8 cellular contexts compared by ENCODE assay signal in genomic region chrX:131831185-131831520, GRCh38.
A peak's percentile ranks its signal among the peaks of the same experiment; 100 is the strongest.
DNase-seq lines count a peak whose midpoint lies in the region; ATAC-seq and TF ChIP-seq lines count a peak whose summit lies in the region.

No MANE protein-coding gene starts in this region.

- no peak for TF ChIP-seq POLR2A in gastroesophageal sphincter (IDR thresholded peaks at IDR 0.05)

- peak overlapping the region in 2 of 4 donors; percentile 28 to 65 for H3K27ac ChIP-seq in gastroesophageal sphincter
- peak overlapping the region; percentile 54 for H3K27ac ChIP-seq in skeletal muscle tissue (ENCODE audit: low read depth, low read length)

- peak overlapping the region in 2 of 3 donors; percentile 18 to 35 for H3K9ac ChIP-seq in skeletal muscle tissue (ENCODE audit: low read depth in 1 of 3, low read length in 3 of 3)

- no peak overlapping the region for H3K4me3 ChIP-seq in gastroesophageal sphincter
- H3K4me3 ChIP-seq in skeletal muscle tissue (ENCODE audit: low read length in 3 of 3) = peak overlapping the region in 2 of 3 donors; percentile 43 to 45

- no peak for TF ChIP-seq CTCF in gastroesophageal sphincter (IDR thresholded peaks at IDR 0.05)

- DNase-seq in NCI-H82 (lab: John Stamatoyannopoulos, UW) = peak; percentile 29
- DNase-seq in NCI-H82 treated with DMSO at 0.1 percent for 48 hours (lab: John Stamatoyannopoulos, UW; ENCODE audit: unreplicated experiment) = no peak
- no peak for DNase-seq in NCI-H2171 (lab: John Stamatoyannopoulos, UW)

- peak; percentile 15 for ATAC-seq in SK-N-SH treated with all-trans-retinoic acid at 6 μM for 48 hours
- ATAC-seq in gastroesophageal sphincter = peak; percentile 33
- no peak for ATAC-seq in HG03342 (IDR thresholded peaks at IDR 0.05; ENCODE audit: unreplicated experiment)
- ATAC-seq in GM19467 (IDR thresholded peaks at IDR 0.05; ENCODE audit: unreplicated experiment) = no peak

- H3K27me3 ChIP-seq in gastroesophageal sphincter (no peaks in the 10 kb centered on the region), skeletal muscle tissue (ENCODE audit: control insufficient read depth in 3 of 3, insufficient read depth in 3 of 3, low read length in 3 of 3) (no peaks in the 10 kb centered on the region)

- H3K9me3 ChIP-seq in gastroesophageal sphincter (no peaks in the 10 kb centered on the region), skeletal muscle tissue (ENCODE audit: control insufficient read depth in 3 of 3, low read length in 3 of 3) (no peaks in the 10 kb centered on the region)

- no peaks in the 10 kb centered on the region for H3K36me3 ChIP-seq in gastroesophageal sphincter
- no peaks in the 10 kb centered on the region for H3K36me3 ChIP-seq in skeletal muscle tissue (ENCODE audit: control insufficient read depth in 3 of 3, insufficient read depth in 3 of 3, low read length in 3 of 3)

- 60 to 70% methylated on average over 1 to 2 of the region's 2 CpGs for WGBS in gastroesophageal sphincter (ENCODE audit: low coverage in 1 of 2), 2 donors

- TF ChIP-seq EP300 in gastroesophageal sphincter (IDR thresholded peaks at IDR 0.05) = no peak

- H3K4me1 ChIP-seq in gastroesophageal sphincter = peaks cover 0 to 4% (median 0%) of the 10 kb centered on the region in 3 donors
- peaks cover 0 to 6% (median 3%) of the 10 kb centered on the region in 3 donors for H3K4me1 ChIP-seq in skeletal muscle tissue (ENCODE audit: control insufficient read depth in 3 of 3, insufficient read depth in 3 of 3, low read length in 3 of 3)

TF ChIP-seq in SK-N-SH treated with all-trans-retinoic acid at 6 μM for 48 hours, 23 proteins besides CTCF, POLR2A, EP300 and RAD21:
- TF ChIP-seq CSDC2 (CRISPR knock-in tag; IDR thresholded peaks at IDR 0.05) (no peak), TOX (CRISPR knock-in tag; IDR thresholded peaks at IDR 0.05; ENCODE audit: borderline replicate concordance) (no peak), PATZ1 (CRISPR knock-in tag; IDR thresholded peaks at IDR 0.05; ENCODE audit: borderline replicate concordance) (no peak), ARNTL (CRISPR knock-in tag; IDR thresholded peaks at IDR 0.05; ENCODE audit: borderline replicate concordance, low read depth) (no peak), ZNF8 (CRISPR knock-in tag; IDR thresholded peaks at IDR 0.05) (no peak)

Comparison
In these comparisons a context has a peak if more than half of its experiments do, and no peak if none do; other contexts are left out.
1. ATAC-seq: peak in SK-N-SH treated with all-trans-retinoic acid at 6 μM for 48 hours (single experiment) and gastroesophageal sphincter (single experiment); none in HG03342 (single experiment) and GM19467 (single experiment).
2. H3K4me3 ChIP-seq: peak in skeletal muscle tissue (2 of 3); none in gastroesophageal sphincter (0 of 2).